In genomic region chr4:134762053-134762452, GRCh38 we compare ENCODE assay signal across 19 cellular contexts.
DNase-seq lines count a peak whose midpoint lies in the region; ATAC-seq and TF ChIP-seq lines count a peak whose summit lies in the region.
"Had no signal": no experiment of that assay in that cellular context is flagged by ENCODE, and none has a peak within 500 bp of the region (broad histone marks: within the 10 kb centered on the region; RNA-seq: fewer than 3 reads in every experiment).

No MANE protein-coding gene starts in this region.

- H3K4me3 ChIP-seq in epithelial cell of proximal tubule (ENCODE audit: low read depth, low read length) (no peak overlapping the region), uterus (no peak overlapping the region)
- H3K4me3 ChIP-seq: dorsolateral prefrontal cortex, K562, Peyer's patch had no signal

- H3K4me1 ChIP-seq in uterus = no peaks in the 10 kb centered on the region
- H3K4me1 ChIP-seq: Peyer's patch had no signal

- H3K9me3 ChIP-seq in uterus = no peaks in the 10 kb centered on the region
- H3K9me3 ChIP-seq: Peyer's patch had no signal

- H3K36me3 ChIP-seq in uterus = no peaks in the 10 kb centered on the region
- H3K36me3 ChIP-seq: Peyer's patch had no signal

- intact Hi-C loops in uterus (cut with DNase I; ENCODE audit: low total_unique reads) = no loop called here

- no peak overlapping the region for H3K27ac ChIP-seq in uterus
- H3K27ac ChIP-seq: dorsolateral prefrontal cortex, Peyer's patch had no signal

- DNase-seq in DMS53 treated with DMSO at 0.1 percent for 48 hours (lab: John Stamatoyannopoulos, UW; ENCODE audit: unreplicated experiment) = peak; percentile 12
- no peak for DNase-seq in GM20000 (ENCODE audit: low spot score)
- DNase-seq in NAMALWA (ENCODE audit: low spot score) = peak; percentile 43
- DNase-seq in epithelial cell of proximal tubule (ENCODE audit: low read depth) = no peak
- no peak for DNase-seq in uterus
- DNase-seq in omental fat pad (ENCODE audit: low spot score) = no peak
- DNase-seq in dedifferentiated amniotic fluid mesenchymal stem cell (ENCODE audit: extremely low spot score) = no peak
- DNase-seq: activated CD4-positive, alpha-beta T cell treated with anti-CD3 and anti-CD28 coated beads, Interleukin-2, amount 10 ng/mL, durations not matched to agents 24 days and 14 days; activated T-cell treated with anti-CD3 and anti-CD28 coated beads, Interleukin-2, amount 50 U/mL, for 72 hours; anterior cingulate cortex; dorsolateral prefrontal cortex; mesenchymal stem cell; NCI-H2107; occipital lobe; Peyer's patch; stimulated activated CD4-positive, alpha-beta T cell treated with anti-CD3 and anti-CD28 coated beads, Interleukin-12 subunit alpha, Interleukin-12 subunit beta, amount 100 ng/mL, for 4 hours; substantia nigra had no signal

- no peaks in the 10 kb centered on the region for H3K27me3 ChIP-seq in uterus
- H3K27me3 ChIP-seq: dorsolateral prefrontal cortex, Peyer's patch had no signal

- TF ChIP-seq CTCF in GM20000 (IDR thresholded peaks at IDR 0.05; ENCODE audit: extremely low read depth, missing control alignments) = peak; percentile 24
- TF ChIP-seq CTCF in epithelial cell of proximal tubule (conservative IDR thresholded peaks at IDR 0.05; ENCODE audit: low read depth, low read length) = peak; percentile 38
- TF ChIP-seq CTCF in uterus (IDR thresholded peaks at IDR 0.05) = no peak
- no peak for TF ChIP-seq CTCF in omental fat pad (IDR thresholded peaks at IDR 0.05)

- no peak for TF ChIP-seq POLR2A in uterus (IDR thresholded peaks at IDR 0.05)

- ATAC-seq in omental fat pad (ENCODE audit: low FRiP score) = no peak
- no peak for ATAC-seq in HG03521 (IDR thresholded peaks at IDR 0.05; ENCODE audit: unreplicated experiment)
- ATAC-seq: activated T-cell treated with anti-CD3 and anti-CD28 coated beads, Interleukin-2, amount 50 U/mL, for 72 hours; K562 had no signal

Comparison
In these comparisons a context has a peak if more than half of its experiments do, and no peak if none do; other contexts are left out.
1. DNase-seq: peak in DMS53 treated with DMSO at 0.1 percent for 48 hours (single experiment) and NAMALWA (single experiment); none in GM20000 (single experiment), epithelial cell of proximal tubule (single experiment), uterus (0 of 2), omental fat pad (single experiment) and dedifferentiated amniotic fluid mesenchymal stem cell (single experiment).
2. CTCF ChIP-seq: peak in GM20000 (single experiment) and epithelial cell of proximal tubule (single experiment); none in uterus (0 of 4) and omental fat pad (0 of 3).